ENCODE assay signal across 8 cellular contexts in the genomic region with DNA sequence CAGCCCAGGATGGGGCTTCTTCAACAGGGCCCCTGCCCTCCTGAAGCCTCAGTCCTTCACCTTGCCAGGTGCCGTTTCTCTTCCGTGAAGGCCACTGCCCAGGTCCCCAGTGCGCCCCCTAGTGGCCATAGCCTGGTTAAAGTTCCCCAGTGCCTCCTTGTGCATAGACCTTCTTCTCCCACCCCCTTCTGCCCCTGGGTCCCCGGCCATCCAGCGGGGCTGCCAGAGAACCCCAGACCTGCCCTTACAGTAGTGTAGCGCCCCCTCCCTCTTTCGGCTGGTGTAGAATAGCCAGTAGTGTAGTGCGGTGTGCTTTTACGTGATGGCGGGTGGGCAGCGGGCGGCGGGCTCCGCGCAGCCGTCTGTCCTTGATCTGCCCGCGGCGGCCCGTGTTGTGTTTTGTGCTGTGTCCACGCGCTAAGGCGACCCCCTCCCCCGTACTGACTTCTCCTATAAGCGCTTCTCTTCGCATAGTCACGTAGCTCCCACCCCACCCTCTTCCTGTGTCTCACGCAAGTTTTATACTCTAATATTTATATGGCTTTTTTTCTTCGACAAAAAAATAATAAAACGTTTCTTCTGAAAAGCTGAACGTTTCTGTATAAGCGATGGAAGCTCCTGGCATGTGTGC. TPM values are rescaled to one million over a fixed set of nuclear protein-coding genes. Genes with fewer than 3 reads are reported as not detected.
DNase-seq lines count a peak whose midpoint lies in the region; ATAC-seq and TF ChIP-seq lines count a peak whose summit lies in the region.

No MANE protein-coding gene starts in this region.

- H4K20me1 ChIP-seq in fibroblast of lung (ENCODE audit: control insufficient read depth, extremely low read depth, insufficient read depth, low read length), result no peaks in the 10 kb centered on the region

- H3K27ac ChIP-seq in fibroblast of lung (ENCODE audit: insufficient read depth, low read length), result peak overlapping the region; percentile 90

- peak overlapping the region; percentile 74 for H3K9ac ChIP-seq in NT2/D1 (ENCODE audit: insufficient read length, low read depth)
- H3K9ac ChIP-seq in fibroblast of lung (ENCODE audit: insufficient read depth, low read length), result peak overlapping the region; percentile 48

- H3K4me1 Mint-ChIP-seq in activated T-helper 1 cell treated with anti-CD3 and anti-CD28 coated beads, Interleukin-12 subunit alpha, Interleukin-12 subunit beta, Interleukin-2, Interleukin-4 antibody, amounts not matched to agents 30 ng/mL and 10 ng/mL and 1 ng/mL, durations not matched to agents 14 hours and 24 hours and 36 hours (ENCODE audit: low read depth), result peaks cover 37% of the 10 kb centered on the region
- peaks cover 87% of the 10 kb centered on the region for H3K4me1 Mint-ChIP-seq in nephron
- peaks cover 60% of the 10 kb centered on the region for H3K4me1 Mint-ChIP-seq in stimulated activated naive CD8-positive, alpha-beta T cell treated with anti-CD3 and anti-CD28 coated beads, Interleukin-15, Interleukin-2, amounts not matched to agents 100 ng/mL and 50 ng/mL, for 24 hours (ENCODE audit: low read depth)

- H3K27ac Mint-ChIP-seq in activated T-helper 1 cell treated with anti-CD3 and anti-CD28 coated beads, Interleukin-12 subunit alpha, Interleukin-12 subunit beta, Interleukin-2, Interleukin-4 antibody, amounts not matched to agents 30 ng/mL and 10 ng/mL and 1 ng/mL, durations not matched to agents 14 hours and 24 hours and 36 hours, result peak overlapping the region; percentile 95
- peak overlapping the region in 1 of 3 experiments; percentile 99 for H3K27ac Mint-ChIP-seq in nephron
- peak overlapping the region; percentile 95 for H3K27ac Mint-ChIP-seq in stimulated activated naive CD8-positive, alpha-beta T cell treated with anti-CD3 and anti-CD28 coated beads, Interleukin-15, Interleukin-2, amounts not matched to agents 100 ng/mL and 50 ng/mL, for 24 hours

- H2AFZ ChIP-seq in fibroblast of lung (ENCODE audit: low read length), result no peak overlapping the region

- peak overlapping the region; percentile 73 for H3K4me3 ChIP-seq in BE2C (ENCODE audit: low read depth, low read length)
- peak overlapping the region; percentile 60 for H3K4me3 ChIP-seq in NT2/D1 (ENCODE audit: insufficient read length, low read depth)
- H3K4me3 ChIP-seq in fibroblast of lung (replicated peaks in 1 of 4; ENCODE audit: control extremely low read depth in 1 of 4, insufficient read depth in 1 of 4, low read depth in 3 of 4, low read length in 4 of 4), result peak overlapping the region in 2 of 4 experiments; percentile 45 to 47

- DNase-seq in BE2C (peak; percentile 91), NT2/D1 (ENCODE audit: low read depth, low spot score) (peak; percentile 74), fibroblast of lung (ENCODE audit: low read depth in 2 of 2) (peak; percentile 59 to 66)
- peak; percentile 74 for DNase-seq in activated T-helper 1 cell treated with anti-CD3 and anti-CD28 coated beads, Interleukin-12 subunit alpha, Interleukin-12 subunit beta, Interleukin-2, Interleukin-4 antibody, amounts not matched to agents 30 ng/mL and 10 ng/mL and 1 ng/mL, durations not matched to agents 14 hours and 24 hours and 36 hours (ENCODE audit: low spot score)

- TF ChIP-seq CTCF in BE2C (IDR thresholded peaks at IDR 0.05; ENCODE audit: low read depth, low read length), result peak; percentile 93
- TF ChIP-seq CTCF in fibroblast of lung (conservative IDR thresholded peaks at IDR 0.05 in 1 of 2, IDR thresholded peaks at IDR 0.05 in 1 of 2; ENCODE audit: low read depth in 1 of 2, low read length in 2 of 2), result peak; percentile 80
- TF ChIP-seq CTCF in nephron (IDR thresholded peaks at IDR 0.05; ENCODE audit: unreplicated experiment in 3 of 3), result peak; percentile 87 to 91 (median 90)

- peak overlapping the region; percentile 71 for H3K4me2 ChIP-seq in fibroblast of lung (ENCODE audit: extremely low read depth, insufficient read depth, low read length)

- intact Hi-C loops in activated T-helper 1 cell treated with anti-CD3 and anti-CD28 coated beads, Interleukin-12 subunit alpha, Interleukin-12 subunit beta, Interleukin-2, Interleukin-4 antibody, amounts not matched to agents 30 ng/mL and 10 ng/mL and 1 ng/mL, durations not matched to agents 14 hours and 24 hours and 36 hours (cut with micrococcal nuclease), result loop anchor here (1.0 to 2.0 kb wide), 7 partner anchors 37 to 192 kb away; partner anchors contain the start of genes PCDHGA10, PCDHGA12, PCDHGB7 and PCDHGC3

- H3K4me3 Mint-ChIP-seq in activated T-helper 1 cell treated with anti-CD3 and anti-CD28 coated beads, Interleukin-12 subunit alpha, Interleukin-12 subunit beta, Interleukin-2, Interleukin-4 antibody, amounts not matched to agents 30 ng/mL and 10 ng/mL and 1 ng/mL, durations not matched to agents 14 hours and 24 hours and 36 hours, result peak overlapping the region; percentile 87
- H3K4me3 Mint-ChIP-seq in nephron, result peak overlapping the region; percentile 83 to 89 (median 86)
- H3K4me3 Mint-ChIP-seq in stimulated activated naive CD8-positive, alpha-beta T cell treated with anti-CD3 and anti-CD28 coated beads, Interleukin-15, Interleukin-2, amounts not matched to agents 100 ng/mL and 50 ng/mL, for 24 hours, result peak overlapping the region; percentile 83

- no peaks in the 10 kb centered on the region for H3K27me3 Mint-ChIP-seq in activated T-helper 1 cell treated with anti-CD3 and anti-CD28 coated beads, Interleukin-12 subunit alpha, Interleukin-12 subunit beta, Interleukin-2, Interleukin-4 antibody, amounts not matched to agents 30 ng/mL and 10 ng/mL and 1 ng/mL, durations not matched to agents 14 hours and 24 hours and 36 hours (ENCODE audit: insufficient read depth)
- peaks cover 3% of the 10 kb centered on the region for H3K27me3 Mint-ChIP-seq in nephron (ENCODE audit: low read depth)
- no peaks in the 10 kb centered on the region for H3K27me3 Mint-ChIP-seq in stimulated activated naive CD8-positive, alpha-beta T cell treated with anti-CD3 and anti-CD28 coated beads, Interleukin-15, Interleukin-2, amounts not matched to agents 100 ng/mL and 50 ng/mL, for 24 hours

- H3K36me3 ChIP-seq in BE2C (peaks cover 45% of the 10 kb centered on the region), NT2/D1 (ENCODE audit: insufficient read depth, insufficient read length, low read length) (peaks cover 35% of the 10 kb centered on the region), fibroblast of lung (ENCODE audit: control insufficient read depth, insufficient read depth, low read length) (peaks cover 19% of the 10 kb centered on the region)

- H3K9me3 Mint-ChIP-seq in activated T-helper 1 cell treated with anti-CD3 and anti-CD28 coated beads, Interleukin-12 subunit alpha, Interleukin-12 subunit beta, Interleukin-2, Interleukin-4 antibody, amounts not matched to agents 30 ng/mL and 10 ng/mL and 1 ng/mL, durations not matched to agents 14 hours and 24 hours and 36 hours, result no peaks in the 10 kb centered on the region
- no peaks in the 10 kb centered on the region for H3K9me3 Mint-ChIP-seq in nephron
- H3K9me3 Mint-ChIP-seq in stimulated activated naive CD8-positive, alpha-beta T cell treated with anti-CD3 and anti-CD28 coated beads, Interleukin-15, Interleukin-2, amounts not matched to agents 100 ng/mL and 50 ng/mL, for 24 hours, result no peaks in the 10 kb centered on the region

- ATAC-seq in GM21423 (IDR thresholded peaks at IDR 0.05; ENCODE audit: unreplicated experiment), result peak; percentile 22
- ATAC-seq in HG03469 (IDR thresholded peaks at IDR 0.05; ENCODE audit: unreplicated experiment), result no peak

- peaks cover 1% of the 10 kb centered on the region for H3K79me2 ChIP-seq in fibroblast of lung (ENCODE audit: control insufficient read depth, insufficient read depth, low read length)

- no peaks in the 10 kb centered on the region for H3K9me3 ChIP-seq in BE2C
- H3K9me3 ChIP-seq in NT2/D1 (ENCODE audit: insufficient read depth, low read length), result no peaks in the 10 kb centered on the region
- no peaks in the 10 kb centered on the region for H3K9me3 ChIP-seq in fibroblast of lung (ENCODE audit: control insufficient read depth, insufficient read depth, low read depth, low read length)

- no peaks in the 10 kb centered on the region for H3K27me3 ChIP-seq in BE2C
- no peaks in the 10 kb centered on the region for H3K27me3 ChIP-seq in NT2/D1 (ENCODE audit: insufficient read depth, insufficient read length)
- H3K27me3 ChIP-seq in fibroblast of lung (ENCODE audit: control insufficient read depth, insufficient read depth, low read length), result no peaks in the 10 kb centered on the region

- H3K4me1 ChIP-seq in BE2C, result peaks cover 25% of the 10 kb centered on the region
- H3K4me1 ChIP-seq in NT2/D1 (ENCODE audit: insufficient read depth, insufficient read length), result peaks cover 16% of the 10 kb centered on the region
- peaks cover 63% of the 10 kb centered on the region for H3K4me1 ChIP-seq in fibroblast of lung (ENCODE audit: control insufficient read depth, extremely low read depth, insufficient read depth, low read length)

- peaks cover 19% of the 10 kb centered on the region for H3K36me3 Mint-ChIP-seq in activated T-helper 1 cell treated with anti-CD3 and anti-CD28 coated beads, Interleukin-12 subunit alpha, Interleukin-12 subunit beta, Interleukin-2, Interleukin-4 antibody, amounts not matched to agents 30 ng/mL and 10 ng/mL and 1 ng/mL, durations not matched to agents 14 hours and 24 hours and 36 hours (ENCODE audit: low read depth)
- peaks cover 37% of the 10 kb centered on the region for H3K36me3 Mint-ChIP-seq in nephron (ENCODE audit: low read depth)
- peaks cover 23% of the 10 kb centered on the region for H3K36me3 Mint-ChIP-seq in stimulated activated naive CD8-positive, alpha-beta T cell treated with anti-CD3 and anti-CD28 coated beads, Interleukin-15, Interleukin-2, amounts not matched to agents 100 ng/mL and 50 ng/mL, for 24 hours (ENCODE audit: low read depth)

RNA-seq across cellular contexts. Expression of gene PCDHGC5, which starts 23.6 kb away (rescaled TPM):
- 12.3 TPM for polyA plus RNA-seq in BE2C (2012; ENCODE audit: insufficient read depth, insufficient read length, low read depth)
- not detected in 2 replicates for total RNA-seq in activated T-helper 1 cell treated with anti-CD3 and anti-CD28 coated beads, Interleukin-12 subunit alpha, Interleukin-12 subunit beta, Interleukin-2, Interleukin-4 antibody, amounts not matched to agents 30 ng/mL and 10 ng/mL and 1 ng/mL, durations not matched to agents 14 hours and 24 hours and 36 hours
- total RNA-seq in fibroblast of lung, result 1.3 and 2.6 TPM in 2 replicates
- 0.97 and 1.1 TPM in 2 replicates for polyA plus RNA-seq in fibroblast of lung
- polyA plus RNA-seq in fibroblast of lung (2012), result 0.82 and 1.0 TPM in 2 replicates
- 5.9 and 6.7 TPM in 2 replicates for polyA minus RNA-seq in fibroblast of lung (ENCODE audit: low replicate concordance)

RNA-seq across cellular contexts. Expression of gene PCDHGC4, which starts 27.7 kb away (rescaled TPM):
- 8.0 TPM for polyA plus RNA-seq in BE2C (2012; ENCODE audit: insufficient read depth, insufficient read length, low read depth)
- not detected in 2 replicates for total RNA-seq in activated T-helper 1 cell treated with anti-CD3 and anti-CD28 coated beads, Interleukin-12 subunit alpha, Interleukin-12 subunit beta, Interleukin-2, Interleukin-4 antibody, amounts not matched to agents 30 ng/mL and 10 ng/mL and 1 ng/mL, durations not matched to agents 14 hours and 24 hours and 36 hours
- 1.5 and 3.0 TPM in 2 replicates for total RNA-seq in fibroblast of lung
- polyA plus RNA-seq in fibroblast of lung, result 0.48 and 0.76 TPM in 2 replicates
- polyA plus RNA-seq in fibroblast of lung (2012), result 0.41 and 0.48 TPM in 2 replicates
- polyA minus RNA-seq in fibroblast of lung (ENCODE audit: low replicate concordance), result 5.7 and 7.8 TPM in 2 replicates

RNA-seq across cellular contexts. Expression of gene PCDHGC3, which starts 36.7 kb away (rescaled TPM):
- 140 TPM for polyA plus RNA-seq in BE2C (2012; ENCODE audit: insufficient read depth, insufficient read length, low read depth)
- total RNA-seq in activated T-helper 1 cell treated with anti-CD3 and anti-CD28 coated beads, Interleukin-12 subunit alpha, Interleukin-12 subunit beta, Interleukin-2, Interleukin-4 antibody, amounts not matched to agents 30 ng/mL and 10 ng/mL and 1 ng/mL, durations not matched to agents 14 hours and 24 hours and 36 hours, result 0.31 and 0.32 TPM in 2 replicates
- 59.0 and 63.4 TPM in 2 replicates for total RNA-seq in fibroblast of lung
- 106 and 109 TPM in 2 replicates for polyA plus RNA-seq in fibroblast of lung
- polyA plus RNA-seq in fibroblast of lung (2012), result 155 and 185 TPM in 2 replicates
- polyA minus RNA-seq in fibroblast of lung (ENCODE audit: low replicate concordance), result 188 and 308 TPM in 2 replicates

Comparison
In these comparisons a context has a peak if more than half of its experiments do, and no peak if none do; other contexts are left out.
1. RNA of gene PCDHGC3, which starts 36.7 kb away (total RNA-seq): 59.0 to 63.4 TPM in fibroblast of lung; 0.31 to 0.32 TPM in activated T-helper 1 cell treated with anti-CD3 and anti-CD28 coated beads, Interleukin-12 subunit alpha, Interleukin-12 subunit beta, Interleukin-2, Interleukin-4 antibody, amounts not matched to agents 30 ng/mL and 10 ng/mL and 1 ng/mL, durations not matched to agents 14 hours and 24 hours and 36 hours; every median in the first group is over 10 times any median in the second.
2. Peak in every context shown above with its lines, with median percentiles within 50 percentile points of each other: DNase-seq, CTCF ChIP-seq and H3K4me3 Mint-ChIP-seq.